In the genomic region with DNA sequence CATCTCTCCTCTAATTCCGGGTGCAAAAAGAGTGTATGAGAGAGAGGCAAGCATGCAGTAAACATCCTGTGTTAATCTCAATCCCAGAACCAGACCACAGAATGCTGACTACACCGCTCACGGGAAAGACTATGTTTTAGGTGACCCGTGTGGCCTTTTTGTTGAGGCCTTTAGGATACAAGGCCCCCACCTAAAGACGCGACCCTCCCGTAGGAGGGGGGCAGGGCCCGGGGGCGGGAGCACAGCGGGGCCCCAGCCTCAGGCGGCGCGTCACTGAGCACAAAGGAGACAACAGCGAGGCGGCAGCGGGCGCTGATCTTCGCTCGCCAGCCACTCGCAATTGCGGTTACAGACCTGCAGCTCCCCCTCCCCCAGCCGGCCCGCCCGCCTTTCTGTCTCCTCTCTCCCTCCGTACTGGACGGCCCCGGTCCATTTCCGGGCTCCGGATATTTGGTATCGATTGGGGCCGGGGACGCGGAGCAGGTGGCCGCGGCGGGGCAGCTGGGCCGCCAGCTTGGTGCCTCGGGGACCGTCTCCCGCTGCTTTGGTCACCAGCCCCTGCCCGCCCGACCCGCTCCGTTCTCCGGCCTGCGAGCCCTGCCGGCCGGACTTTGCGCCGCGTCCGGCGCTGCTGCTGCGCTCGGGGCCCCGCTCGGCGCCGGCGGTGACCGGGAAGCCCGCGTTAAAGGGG, we compare ENCODE assay signal across 8 cellular contexts. TPM values are rescaled to one million over a fixed set of nuclear protein-coding genes. Genes with fewer than 3 reads are reported as not detected.
DNase-seq lines count a peak whose midpoint lies in the region; ATAC-seq and TF ChIP-seq lines count a peak whose summit lies in the region.

A gene with protein sequence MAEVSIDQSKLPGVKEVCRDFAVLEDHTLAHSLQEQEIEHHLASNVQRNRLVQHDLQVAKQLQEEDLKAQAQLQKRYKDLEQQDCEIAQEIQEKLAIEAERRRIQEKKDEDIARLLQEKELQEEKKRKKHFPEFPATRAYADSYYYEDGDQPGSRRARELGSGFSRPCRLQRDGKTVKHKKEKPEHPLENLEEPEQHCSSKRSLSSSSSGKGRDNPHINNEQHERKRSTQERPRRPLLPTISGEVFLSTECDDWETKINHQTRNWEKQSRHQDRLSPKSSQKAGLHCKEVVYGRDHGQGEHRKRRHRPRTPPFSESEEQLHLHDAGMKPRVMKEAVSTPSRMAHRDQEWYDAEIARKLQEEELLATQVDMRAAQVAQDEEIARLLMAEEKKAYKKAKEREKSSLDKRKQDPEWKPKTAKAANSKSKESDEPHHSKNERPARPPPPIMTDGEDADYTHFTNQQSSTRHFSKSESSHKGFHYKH (plus strand): TSS at position 432 of the 691 bp plus-strand sequence. CDS start 281 bp downstream, outside the sequence.

- DNase-seq in AG04449 (ENCODE audit: low read depth, low spot score) = no peak
- peak; percentile 81 for DNase-seq in NCI-H2029 (lab: John Stamatoyannopoulos, UW)
- peak; percentile 15 for DNase-seq in T1000 (lab: John Stamatoyannopoulos, UW)
- DNase-seq in caudate nucleus (lab: John Stamatoyannopoulos, UW) = peak in 58 of 61 donors; percentile 9 to 81 (median 54)
- DNase-seq in iPS-NIHi11 (ENCODE audit: low spot score) = peak; percentile 86

- ATAC-seq in GM18858 (IDR thresholded peaks at IDR 0.05; ENCODE audit: unreplicated experiment) (peak; percentile 56), HG02981 (IDR thresholded peaks at IDR 0.05; ENCODE audit: unreplicated experiment) (peak; percentile 78)

- H3K27ac ChIP-seq in caudate nucleus (ENCODE audit: low read depth, low read length) = peak within 1 kb of the TSS; percentile 77

- H3K9me3 ChIP-seq in skeletal muscle satellite cell (replicated peaks; ENCODE audit: low read length) = no peaks in the 10 kb centered on the region

- no peak for TF ChIP-seq CTCF in AG04449 (IDR thresholded peaks at IDR 0.05; ENCODE audit: insufficient read depth, low read length, missing control alignments)

- no peaks in the 10 kb centered on the region for H3K27me3 ChIP-seq in skeletal muscle satellite cell (ENCODE audit: control insufficient read depth, insufficient read depth, low read length)

- H3K9ac ChIP-seq in skeletal muscle satellite cell (ENCODE audit: low read depth, low read length) = peak within 1 kb of the TSS; percentile 98

- CTCF ChIA-PET in AG04449 (lab: Yijun Ruan, JAX) = interaction anchor here (1.3 kb wide), 1 partner anchor 86 kb away, joined by 3 read pairs; no protein-coding TSS in a partner anchor

- H3K36me3 ChIP-seq in skeletal muscle satellite cell (ENCODE audit: insufficient read depth, low read length) = no peaks in the 10 kb centered on the region

- POLR2A ChIA-PET in AG04449 (lab: Yijun Ruan, JAX) = interaction anchor here (0.6 to 1.0 kb wide), 4 partner anchors 9 to 108 kb away, joined by 3 to 5 read pairs (median 3); no protein-coding TSS in a partner anchor

- H3K4me2 ChIP-seq in skeletal muscle satellite cell (ENCODE audit: low read length) = peak within 1 kb of the TSS; percentile 83

- H3K4me3 ChIP-seq in AG04449 (ENCODE audit: low read depth, low read length) = peak within 1 kb of the TSS; percentile 76
- peak within 1 kb of the TSS; percentile 93 for H3K4me3 ChIP-seq in skeletal muscle satellite cell (ENCODE audit: low read length)

- H3K4me1 ChIP-seq in skeletal muscle satellite cell (ENCODE audit: control insufficient read depth, insufficient read depth, low read length) = peaks cover 30% of the 10 kb centered on the region

RNA-seq across cellular contexts. Expression of the gene that starts here (rescaled TPM):
- 62.0 and 63.9 TPM in 2 replicates for total RNA-seq in skeletal muscle satellite cell (2012; rRNA removed)
